21 cellular contexts compared by ENCODE assay signal in genomic region chr13:33739254-33739653, GRCh38.
A peak's percentile ranks its signal among the peaks of the same experiment; 100 is the strongest.
DNase-seq lines count a peak whose midpoint lies in the region; ATAC-seq and TF ChIP-seq lines count a peak whose summit lies in the region.
"Had no signal": no experiment of that assay in that cellular context is flagged by ENCODE, and none has a peak within 500 bp of the region (broad histone marks: within the 10 kb centered on the region; RNA-seq: fewer than 3 reads in every experiment).

No MANE protein-coding gene starts in this region.

- TF ChIP-seq POLR2A in tibial nerve (IDR thresholded peaks at IDR 0.05) (no peak), spleen (IDR thresholded peaks at IDR 0.05) (no peak)

- H3K9ac ChIP-seq in OCI-LY1 (ENCODE audit: low read length) (peak overlapping the region; percentile 62), SU-DHL-6 (ENCODE audit: low read length) (peak overlapping the region; percentile 51)
- H3K9ac ChIP-seq: BLaER1 treated with 17β-estradiol and CSF1 and Interleukin-3, amounts not matched to agents 10 nM and 100 nM had no signal

- H3K27ac ChIP-seq in left ventricle myocardium inferior (replicated peaks) (peak overlapping the region; percentile 32), OCI-LY1 (ENCODE audit: low read depth, low read length, poor library complexity, severe bottlenecking) (peak overlapping the region; percentile 100), SU-DHL-6 (ENCODE audit: low read depth, low read length) (peak overlapping the region; percentile 81), tibial nerve (peak overlapping the region in 3 of 4 donors; percentile 42 to 86 (median 79)), spleen (no peak overlapping the region)
- H3K27ac ChIP-seq: A549; BLaER1 treated with 17β-estradiol and CSF1 and Interleukin-3, amounts not matched to agents 10 nM and 100 nM had no signal

- intact Hi-C loops in left ventricle myocardium inferior (cut with micrococcal nuclease) (no loop called here), Right ventricle myocardium superior (cut with DNase I) (no loop called here), spleen (cut with DNase I; ENCODE audit: low total_unique reads) (no loop called here)

- no peaks in the 10 kb centered on the region for H3K9me2 ChIP-seq in OCI-LY1 (ENCODE audit: low read depth, low read length)
- no peaks in the 10 kb centered on the region for H3K9me2 ChIP-seq in SU-DHL-6 (replicated peaks; ENCODE audit: insufficient read depth, low read length)

- no peaks in the 10 kb centered on the region for H3K27me3 ChIP-seq in left ventricle myocardium inferior (ENCODE audit: low read depth)
- no peaks in the 10 kb centered on the region for H3K27me3 ChIP-seq in OCI-LY1 (ENCODE audit: insufficient read depth, low read length)
- H3K27me3 ChIP-seq in SU-DHL-6 (ENCODE audit: low read length): no peaks in the 10 kb centered on the region
- no peaks in the 10 kb centered on the region for H3K27me3 ChIP-seq in tibial nerve
- peaks cover 0 to 9% (median 0%) of the 10 kb centered on the region in 7 donors for H3K27me3 ChIP-seq in spleen (replicated peaks in 1 of 7)
- H3K27me3 ChIP-seq: BE2C; BLaER1 treated with 17β-estradiol and CSF1 and Interleukin-3, amounts not matched to agents 10 nM and 100 nM had no signal

- no peak for ATAC-seq in Right ventricle myocardium superior (ENCODE audit: poor library complexity)
- ATAC-seq: A549, HCT116 had no signal

- no peak for TF ChIP-seq EP300 in tibial nerve (IDR thresholded peaks at IDR 0.05)

- peak overlapping the region; percentile 4; the same call in 1 of the 2 replicates for H3K4me2 ChIP-seq in OCI-LY1 (ENCODE audit: low read length)
- H3K4me2 ChIP-seq in SU-DHL-6 (ENCODE audit: low read depth, low read length, poor library complexity, severe bottlenecking): peak overlapping the region; percentile 40
- H3K4me2 ChIP-seq: A549 had no signal

- H3F3A ChIP-seq in OCI-LY1 (ENCODE audit: insufficient read depth, low read length) (no peaks in the 10 kb centered on the region), SU-DHL-6 (ENCODE audit: insufficient read depth) (peaks cover 61% of the 10 kb centered on the region)

- H3K4me1 ChIP-seq in left ventricle myocardium inferior: peaks cover 13% of the 10 kb centered on the region
- peaks cover 49% of the 10 kb centered on the region for H3K4me1 ChIP-seq in OCI-LY1 (ENCODE audit: insufficient read depth, low read length, severe bottlenecking)
- peaks cover 0 to 26% (median 6%) of the 10 kb centered on the region in 4 donors for H3K4me1 ChIP-seq in tibial nerve
- H3K4me1 ChIP-seq in spleen: peaks cover 0 to 10% (median 3%) of the 10 kb centered on the region in 6 donors
- H3K4me1 ChIP-seq: A549, BE2C had no signal

- DNase-seq in left ventricle myocardium inferior (no peak), Right ventricle myocardium superior (no peak), tibial nerve (ENCODE audit: low spot score in 2 of 2) (no peak), DMS79 (lab: John Stamatoyannopoulos, UW) (no peak), spleen (no peak)
- DNase-seq in stimulated activated CD4-positive, alpha-beta T cell treated with anti-CD3 and anti-CD28 coated beads, Interleukin-4, amount 100 ng/mL, for 24 hours: no peak
- DNase-seq: 8988T; ACHN; AML-193; BE2C; CD4-positive, alpha-beta T cell; CD8-positive, alpha-beta memory T cell; DMS 273 treated with DMSO at 0.1 percent for 48 hours; DMS79 treated with DMSO at 0.1 percent for 48 hours; GF-D8; H9 had no signal

- peaks cover 2% of the 10 kb centered on the region for H3K9me3 ChIP-seq in left ventricle myocardium inferior (replicated peaks)
- H3K9me3 ChIP-seq in OCI-LY1 (ENCODE audit: low read length): no peaks in the 10 kb centered on the region
- H3K9me3 ChIP-seq in SU-DHL-6 (ENCODE audit: insufficient read depth, low read length): no peaks in the 10 kb centered on the region
- H3K9me3 ChIP-seq in tibial nerve: no peaks in the 10 kb centered on the region
- peaks cover 0 to 6% (median 0%) of the 10 kb centered on the region in 8 donors for H3K9me3 ChIP-seq in spleen
- H3K9me3 ChIP-seq: A549, BE2C had no signal

- 57 to 67% methylated on average over 4 of the region's 4 CpGs for WGBS in tibial nerve, 2 donors
- WGBS in spleen, 5 donors: 87 to 92% (median 89%) methylated on average over 4 of the region's 4 CpGs

- TF ChIP-seq CTCF in left ventricle myocardium inferior (IDR thresholded peaks at IDR 0.05; ENCODE audit: borderline replicate concordance) (no peak), OCI-LY1 (IDR thresholded peaks at IDR 0.05; ENCODE audit: low read length) (no peak), SU-DHL-6 (IDR thresholded peaks at IDR 0.05; ENCODE audit: insufficient read depth, low read length, poor library complexity, severe bottlenecking) (no peak), tibial nerve (IDR thresholded peaks at IDR 0.05) (no peak), spleen (IDR thresholded peaks at IDR 0.05 in 8 of 11, conservative IDR thresholded peaks at IDR 0.05 in 3 of 11) (no peak)

- H3K79me2 ChIP-seq in OCI-LY1 (ENCODE audit: insufficient read depth, low read length) (no peaks in the 10 kb centered on the region), SU-DHL-6 (ENCODE audit: insufficient read depth, low read length) (no peaks in the 10 kb centered on the region)

- H4K20me1 ChIP-seq in OCI-LY1 (ENCODE audit: insufficient read depth, low read length) (no peaks in the 10 kb centered on the region), SU-DHL-6 (ENCODE audit: low read depth, low read length) (no peaks in the 10 kb centered on the region)
- H4K20me1 ChIP-seq: BLaER1 treated with 17β-estradiol and CSF1 and Interleukin-3, amounts not matched to agents 10 nM and 100 nM had no signal

- H2AFZ ChIP-seq in OCI-LY1 (ENCODE audit: low read length): no peak overlapping the region
- peak overlapping the region; percentile 71 for H2AFZ ChIP-seq in SU-DHL-6 (ENCODE audit: low read depth, low read length, severe bottlenecking)

- H3K4me3 ChIP-seq in left ventricle myocardium inferior (no peak overlapping the region), OCI-LY1 (ENCODE audit: low read depth, low read length, poor library complexity, severe bottlenecking) (no peak overlapping the region), SU-DHL-6 (ENCODE audit: insufficient read depth, low read length, poor library complexity, severe bottlenecking) (peak overlapping the region; percentile 1), tibial nerve (no peak overlapping the region), spleen (no peak overlapping the region)
- H3K4me3 ChIP-seq: A549; BLaER1 treated with 17β-estradiol and CSF1 and Interleukin-3, amounts not matched to agents 10 nM and 100 nM had no signal

- H3K36me3 ChIP-seq in left ventricle myocardium inferior: no peaks in the 10 kb centered on the region
- no peaks in the 10 kb centered on the region for H3K36me3 ChIP-seq in OCI-LY1 (ENCODE audit: insufficient read depth, low read length)
- H3K36me3 ChIP-seq in SU-DHL-6 (ENCODE audit: low read length): no peaks in the 10 kb centered on the region
- H3K36me3 ChIP-seq in tibial nerve: no peaks in the 10 kb centered on the region
- H3K36me3 ChIP-seq in spleen: no peaks in the 10 kb centered on the region
- H3K36me3 ChIP-seq: BE2C; BLaER1 treated with 17β-estradiol and CSF1 and Interleukin-3, amounts not matched to agents 10 nM and 100 nM had no signal

Comparison
In these comparisons a context has a peak if more than half of its experiments do, and no peak if none do; other contexts are left out.
1. H3K27ac ChIP-seq: peak in left ventricle myocardium inferior (single experiment), OCI-LY1 (single experiment), SU-DHL-6 (single experiment) and tibial nerve (3 of 4); none in spleen (0 of 8).